Comparison of ENCODE assay signal across 8 cellular contexts in the genomic region with DNA sequence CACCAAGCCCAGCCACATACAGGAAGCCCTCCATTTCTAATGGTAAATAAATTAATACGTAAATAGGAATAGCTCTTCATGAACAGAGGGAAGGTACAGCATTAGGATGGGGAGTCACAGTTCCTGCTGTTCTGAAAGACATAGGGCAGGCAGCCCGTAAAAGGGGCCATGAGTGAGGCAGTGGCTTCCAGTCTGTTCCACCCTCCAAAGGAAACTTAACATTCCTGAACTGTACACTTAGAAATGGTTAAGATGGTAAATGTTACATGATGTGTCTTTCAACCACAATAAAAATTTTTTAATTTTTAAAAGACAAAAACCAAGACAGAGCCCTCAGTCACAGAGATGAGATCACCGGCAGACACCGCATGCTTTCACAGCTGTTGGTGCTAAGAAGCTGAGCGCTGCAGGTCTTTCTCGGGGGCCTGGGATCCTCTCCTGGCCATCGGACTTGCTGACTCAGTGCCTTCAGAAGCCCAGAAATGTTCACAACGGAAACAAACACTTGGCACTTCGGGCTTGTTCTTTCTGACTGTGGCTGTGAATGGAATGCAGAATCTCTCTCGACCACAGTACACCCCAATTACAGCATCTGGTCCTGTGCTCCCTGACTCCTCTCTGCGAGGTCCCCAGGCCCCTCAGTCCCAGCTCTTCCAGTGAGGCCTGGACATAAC. TPM values are rescaled to one million over a fixed set of nuclear protein-coding genes. Genes with fewer than 3 reads are reported as not detected.
DNase-seq lines count a peak whose midpoint lies in the region; ATAC-seq and TF ChIP-seq lines count a peak whose summit lies in the region.

No MANE protein-coding gene starts in this region.

- peak overlapping the region; percentile 37 for H3K27ac Mint-ChIP-seq in activated CD4-positive, alpha-beta T cell treated with anti-CD3 and anti-CD28 coated beads, Interleukin-2, amount 10 ng/mL, durations not matched to agents 24 days and 14 days

- intact Hi-C loops in activated CD4-positive, alpha-beta T cell treated with anti-CD3 and anti-CD28 coated beads, Interleukin-2, amount 10 ng/mL, durations not matched to agents 24 days and 14 days (cut with micrococcal nuclease) = no loop called here
- intact Hi-C loops in tibial artery (cut with DNase I; ENCODE audit: low total_unique reads) = no loop called here

- no peak overlapping the region for H3K4me3 ChIP-seq in tibial artery

- no peaks in the 10 kb centered on the region for H3K27me3 ChIP-seq in tibial artery

- DNase-seq in activated CD4-positive, alpha-beta T cell treated with anti-CD3 and anti-CD28 coated beads, Interleukin-2, amount 10 ng/mL, durations not matched to agents 24 days and 14 days = no peak
- no peak for DNase-seq in activated CD4-positive, alpha-beta T cell treated with anti-CD3 and anti-CD28 coated beads, Interleukin-2, amount 50 U/mL, for 48 hours
- DNase-seq in dedifferentiated amniotic fluid mesenchymal stem cell (ENCODE audit: extremely low spot score) (peak; percentile 76), midbrain (lab: John Stamatoyannopoulos, UW) (peak; percentile 58), tibial artery (peak in 1 of 2 donors; percentile 72), MV-4-11 (lab: John Stamatoyannopoulos, UW) (no peak), NCI-H446 treated with DMSO at 0.1 percent for 48 hours (lab: John Stamatoyannopoulos, UW) (no peak)

- H3K27me3 Mint-ChIP-seq in activated CD4-positive, alpha-beta T cell treated with anti-CD3 and anti-CD28 coated beads, Interleukin-2, amount 10 ng/mL, durations not matched to agents 24 days and 14 days = no peaks in the 10 kb centered on the region

- H3K4me1 ChIP-seq in tibial artery = peaks cover 0 to 27% (median 6%) of the 10 kb centered on the region in 4 donors

- no peaks in the 10 kb centered on the region for H3K9me3 Mint-ChIP-seq in activated CD4-positive, alpha-beta T cell treated with anti-CD3 and anti-CD28 coated beads, Interleukin-2, amount 10 ng/mL, durations not matched to agents 24 days and 14 days

- ATAC-seq in GM21390 (IDR thresholded peaks at IDR 0.05; ENCODE audit: unreplicated experiment) = no peak

- H3K9me3 ChIP-seq in tibial artery = no peaks in the 10 kb centered on the region

- H3K36me3 ChIP-seq in tibial artery = peaks cover 48 to 77% (median 55%) of the 10 kb centered on the region in 3 donors

- no peak for TF ChIP-seq CTCF in tibial artery (IDR thresholded peaks at IDR 0.05)

- H3K36me3 Mint-ChIP-seq in activated CD4-positive, alpha-beta T cell treated with anti-CD3 and anti-CD28 coated beads, Interleukin-2, amount 10 ng/mL, durations not matched to agents 24 days and 14 days (ENCODE audit: low read depth) = peaks cover 28% of the 10 kb centered on the region

- H3K4me1 Mint-ChIP-seq in activated CD4-positive, alpha-beta T cell treated with anti-CD3 and anti-CD28 coated beads, Interleukin-2, amount 10 ng/mL, durations not matched to agents 24 days and 14 days = peaks cover 4% of the 10 kb centered on the region

- H3K27ac ChIP-seq in tibial artery = peak overlapping the region; percentile 49 to 56

- H3K4me3 Mint-ChIP-seq in activated CD4-positive, alpha-beta T cell treated with anti-CD3 and anti-CD28 coated beads, Interleukin-2, amount 10 ng/mL, durations not matched to agents 24 days and 14 days = no peak overlapping the region

RNA-seq across cellular contexts. Expression of a gene that starts 36.4 kb away (rescaled TPM):
- total RNA-seq in activated CD4-positive, alpha-beta T cell treated with anti-CD3 and anti-CD28 coated beads, Interleukin-2, amount 10 ng/mL, durations not matched to agents 24 days and 14 days = 36.5 and 36.6 TPM in 2 replicates

Comparison
In these comparisons a context has a peak if more than half of its experiments do, and no peak if none do; other contexts are left out.
1. DNase-seq: peak in dedifferentiated amniotic fluid mesenchymal stem cell (single experiment) and midbrain (single experiment); none in activated CD4-positive, alpha-beta T cell treated with anti-CD3 and anti-CD28 coated beads, Interleukin-2, amount 10 ng/mL, durations not matched to agents 24 days and 14 days (single experiment), activated CD4-positive, alpha-beta T cell treated with anti-CD3 and anti-CD28 coated beads, Interleukin-2, amount 50 U/mL, for 48 hours (0 of 2), MV-4-11 (single experiment) and NCI-H446 treated with DMSO at 0.1 percent for 48 hours (single experiment).